18 cellular contexts compared by ENCODE assay signal in the genomic region with DNA sequence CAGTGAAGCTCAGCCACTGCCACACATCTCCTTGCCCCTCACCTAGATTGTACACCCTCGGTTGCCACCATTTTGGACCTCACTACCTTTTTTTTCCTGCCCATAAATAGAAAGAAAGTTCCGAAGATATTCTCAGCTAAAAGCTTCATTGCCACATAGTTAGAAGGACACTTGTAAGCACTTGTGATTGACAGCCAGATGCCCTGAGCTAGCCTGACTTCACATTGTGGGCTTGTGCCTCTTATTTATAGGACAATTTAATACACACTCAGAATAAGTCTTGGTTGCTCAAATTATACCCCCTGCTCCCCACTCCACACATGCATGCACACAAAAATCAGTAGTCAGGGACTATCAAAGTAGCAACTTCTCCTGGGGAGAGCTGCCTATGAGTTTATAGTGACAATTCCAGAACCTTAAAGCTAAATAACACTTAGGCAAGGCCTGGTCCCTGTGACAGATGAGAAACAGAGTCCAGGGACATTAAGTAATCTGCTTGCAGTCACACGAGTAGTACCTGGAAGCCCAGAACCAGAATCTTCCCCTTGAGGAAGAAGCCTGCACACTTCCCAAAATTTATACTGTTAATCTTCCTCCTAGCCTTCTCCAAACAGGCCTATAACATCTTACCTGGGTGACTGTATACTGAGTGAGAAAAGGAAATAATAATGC.
DNase-seq lines count a peak whose midpoint lies in the region; ATAC-seq, FAIRE-seq and TF ChIP-seq lines count a peak whose summit lies in the region.
"Had no signal": no experiment of that assay in that cellular context is flagged by ENCODE, and none has a peak within 500 bp of the region (broad histone marks: within the 10 kb centered on the region; RNA-seq: fewer than 3 reads in every experiment).

No MANE protein-coding gene starts in this region.

- H3K4me1 ChIP-seq in BLaER1 = peaks cover 33% of the 10 kb centered on the region
- H3K4me1 ChIP-seq in H9 (ENCODE audit: insufficient read depth, low read length) = peaks cover 10% of the 10 kb centered on the region
- H3K4me1 ChIP-seq: HAP-1 had no signal

- H2AFZ ChIP-seq in H9 (ENCODE audit: low read length) = no peak overlapping the region

- WGBS in H9 (ENCODE audit: extremely low coverage, insufficient read length, low lambda C conversion rate) = no CpG with 5 or more reads among the region's 3 CpGs

- H3K27ac Mint-ChIP-seq in H9 (peak overlapping the region in 2 of 3 experiments; percentile 78 to 91; a peak in 5 of 7 replicates), neural crest cell (ENCODE audit: unreplicated experiment) (peak overlapping the region; percentile 45), T-helper 17 cell (no peak overlapping the region)
- H3K27ac Mint-ChIP-seq: IgD-negative memory B cell had no signal

- no peak overlapping the region for H3K14ac ChIP-seq in H9 (ENCODE audit: insufficient read depth, low read length)

- no peak for TF ChIP-seq POLR2A in GM12892 (IDR thresholded peaks at IDR 0.05; ENCODE audit: low read depth, low read length)

- no peaks in the 10 kb centered on the region for H3K79me1 ChIP-seq in H9 (ENCODE audit: insufficient read depth, low read depth, low read length, poor library complexity, severe bottlenecking)

- H3K4ac ChIP-seq in H9 (ENCODE audit: low read depth, low read length) = no peak overlapping the region

- H3K9ac ChIP-seq in BLaER1 = no peak overlapping the region
- no peak overlapping the region for H3K9ac ChIP-seq in H9 (ENCODE audit: extremely low read depth, insufficient read length, low read length)

- H3K18ac ChIP-seq in H9 (ENCODE audit: insufficient read length, low read depth, low read length) = no peak overlapping the region

- H4K5ac ChIP-seq in H9 (ENCODE audit: insufficient read length, low read depth, low read length) = no peak overlapping the region

- no peak for FAIRE-seq in GM12892 (lab: Jason Lieb, UNC)
- FAIRE-seq: H1, HepG2 had no signal

- no peak overlapping the region for H2BK12ac ChIP-seq in H9 (ENCODE audit: insufficient read length, low read depth, low read length)

- no peak overlapping the region for H4K91ac ChIP-seq in H9 (ENCODE audit: insufficient read length, low read depth, low read length)

- H2BK15ac ChIP-seq in H9 (ENCODE audit: low read depth, low read length) = no peak overlapping the region

- H3K23me2 ChIP-seq in H9 (ENCODE audit: insufficient read length, low read depth, low read length, poor library complexity, severe bottlenecking) = no peaks in the 10 kb centered on the region

- H3K4me1 Mint-ChIP-seq in H9 (peaks cover 16 to 27% of the 10 kb centered on the region in 2 experiments), neural crest cell (no peaks in the 10 kb centered on the region), T-helper 17 cell (no peaks in the 10 kb centered on the region)
- H3K4me1 Mint-ChIP-seq: CD4-positive, alpha-beta memory T cell; IgD-negative memory B cell had no signal

- no peak overlapping the region for H2AK5ac ChIP-seq in H9 (ENCODE audit: insufficient read length, low read length)

- TF ChIP-seq CTCF in H9 (conservative IDR thresholded peaks at IDR 0.05) (no peak), neural crest cell (conservative IDR thresholded peaks at IDR 0.05) (no peak)

- H3K36me3 Mint-ChIP-seq in H9 (ENCODE audit: insufficient read depth in 1 of 3, low read depth in 3 of 3) = no peaks in the 10 kb centered on the region; a peak in 1 of 7 replicates
- no peaks in the 10 kb centered on the region for H3K36me3 Mint-ChIP-seq in neural crest cell (ENCODE audit: low read depth)
- H3K36me3 Mint-ChIP-seq in T-helper 17 cell (ENCODE audit: low read depth) = peaks cover 2% of the 10 kb centered on the region
- H3K36me3 Mint-ChIP-seq: CD4-positive, alpha-beta memory T cell; IgD-negative memory B cell had no signal

- H4K20me1 ChIP-seq in BLaER1 = no peaks in the 10 kb centered on the region
- no peaks in the 10 kb centered on the region for H4K20me1 ChIP-seq in H9 (ENCODE audit: control insufficient read depth, insufficient read depth, insufficient read length)

- H2BK5ac ChIP-seq in H9 (ENCODE audit: insufficient read length, low read length) = no peak overlapping the region

- H3K36me3 ChIP-seq in BLaER1 = no peaks in the 10 kb centered on the region
- H3K36me3 ChIP-seq: HAP-1 had no signal

- H3K4me2 ChIP-seq in BLaER1 (peak overlapping the region; percentile 80), H9 (ENCODE audit: insufficient read depth, insufficient read length, low read length) (no peak overlapping the region)

- peak overlapping the region; percentile 84 for H2BK20ac ChIP-seq in H9 (ENCODE audit: low read depth, low read length, poor library complexity, severe bottlenecking)

- no peak overlapping the region for H3K56ac ChIP-seq in H9 (ENCODE audit: insufficient read length, low read depth, low read length)

- H3K4me3 ChIP-seq in BLaER1 = 0 out of 2 replicates have a peak overlapping the region, but pooled peaks have one; percentile 22
- H3K4me3 ChIP-seq: HAP-1 had no signal

- H3K9me3 ChIP-seq in BLaER1 = peaks cover 11% of the 10 kb centered on the region; the same call in 1 of the 2 replicates
- H3K9me3 ChIP-seq in H9 (ENCODE audit: control insufficient read depth, low read depth, low read length) = no peaks in the 10 kb centered on the region
- H3K9me3 ChIP-seq in T-helper 17 cell (ENCODE audit: control insufficient read depth, low read length, poor library complexity, severe bottlenecking) = no peaks in the 10 kb centered on the region
- H3K9me3 ChIP-seq: HAP-1 had no signal

- H3K27ac ChIP-seq in BLaER1 (no peak overlapping the region; the same call in 1 of the 2 replicates), H9 (ENCODE audit: insufficient read length, low read depth, low read length) (no peak overlapping the region), caudate nucleus (ENCODE audit: low read depth, low read length) (peak overlapping the region; percentile 19)
- H3K27ac ChIP-seq: C4-2B had no signal

- H3T11ph ChIP-seq in H9 (ENCODE audit: low read length) = no peak overlapping the region

- H3K4me3 Mint-ChIP-seq in H9 (no peak overlapping the region), neural crest cell (no peak overlapping the region), T-helper 17 cell (no peak overlapping the region)
- H3K4me3 Mint-ChIP-seq: IgD-negative memory B cell had no signal

- ATAC-seq in T-helper 17 cell = no peak
- ATAC-seq: HepG2 had no signal

- H3K27me3 Mint-ChIP-seq in H9 (ENCODE audit: low read depth) = no peaks in the 10 kb centered on the region
- H3K27me3 Mint-ChIP-seq in neural crest cell (ENCODE audit: low read depth) = no peaks in the 10 kb centered on the region
- no peaks in the 10 kb centered on the region for H3K27me3 Mint-ChIP-seq in T-helper 17 cell
- H3K27me3 Mint-ChIP-seq: CD4-positive, alpha-beta memory T cell; IgD-negative memory B cell had no signal

- DNase-seq in H9 (no peak), caudate nucleus (lab: John Stamatoyannopoulos, UW) (no peak), neural crest cell (ENCODE audit: low read depth, low spot score) (no peak), NCI-H1092 treated with DMSO at 0.1 percent for 48 hours (lab: John Stamatoyannopoulos, UW) (no peak), GM12892 (ENCODE audit: insufficient read length) (no peak), mucosa of gallbladder (ENCODE audit: low spot score) (no peak), T-helper 17 cell (no peak)
- DNase-seq: 8988T; CD4-positive, alpha-beta memory T cell; DMS153; DMS79; GDM1 had no signal

- H3K23ac ChIP-seq in H9 (ENCODE audit: insufficient read length, low read depth, low read length) = no peak overlapping the region

- no peaks in the 10 kb centered on the region for H3K27me3 ChIP-seq in BLaER1
- H3K27me3 ChIP-seq in H9 (ENCODE audit: insufficient read depth, low read length) = no peaks in the 10 kb centered on the region

- no peaks in the 10 kb centered on the region for H3K79me2 ChIP-seq in H9 (ENCODE audit: insufficient read depth, low read length)

- no peaks in the 10 kb centered on the region for H3K9me3 Mint-ChIP-seq in H9
- H3K9me3 Mint-ChIP-seq in neural crest cell = peaks cover 4% of the 10 kb centered on the region

- no peak overlapping the region for H2BK120ac ChIP-seq in H9 (ENCODE audit: low read depth, low read length, poor library complexity, severe bottlenecking)

- H4K8ac ChIP-seq in H9 (replicated peaks; ENCODE audit: insufficient read length, low read depth, low read length) = no peak overlapping the region
